Comparison of ENCODE assay signal across 1 cellular context in the genomic region with DNA sequence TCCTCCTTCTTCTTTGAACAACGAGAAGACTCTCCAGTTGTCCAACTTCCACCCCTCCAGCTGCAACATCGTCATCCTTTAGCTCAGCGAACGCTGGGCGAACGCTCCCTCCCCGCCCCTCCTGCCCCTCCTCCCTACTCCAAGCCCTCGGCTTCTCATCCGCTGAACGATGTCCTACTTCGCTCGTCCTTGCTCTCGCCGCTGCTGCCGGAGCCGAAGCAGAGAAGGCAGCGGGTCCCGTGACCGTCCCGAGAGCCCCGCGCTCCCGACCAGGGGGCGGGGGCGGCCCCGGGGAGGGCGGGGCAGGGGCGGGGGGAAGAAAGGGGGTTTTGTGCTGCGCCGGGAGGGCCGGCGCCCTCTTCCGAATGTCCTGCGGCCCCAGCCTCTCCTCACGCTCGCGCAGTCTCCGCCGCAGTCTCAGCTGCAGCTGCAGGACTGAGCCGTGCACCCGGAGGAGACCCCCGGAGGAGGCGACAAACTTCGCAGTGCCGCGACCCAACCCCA.
TF ChIP-seq lines count a peak whose summit lies in the region.

Gene BCAN (plus strand): TSS at position 357 of the 504 bp plus-strand sequence. CDS start 3,938 bp downstream, outside the sequence.

TF ChIP-seq in K562, 482 proteins besides CTCF, POLR2A, EP300 and RAD21:
- TF ChIP-seq ELK3 (CRISPR knock-in tag; IDR thresholded peaks at IDR 0.05) (no peak), L3MBTL2 (IDR thresholded peaks at IDR 0.05) (no peak), ZBTB33 (CRISPR knock-in tag; IDR thresholded peaks at IDR 0.05) (peak; percentile 93; the same call in 1 of the 2 replicates), VEZF1 (CRISPR knock-in tag; IDR thresholded peaks at IDR 0.05) (peak; percentile 29; the same call in 1 of the 2 replicates), MYNN (IDR thresholded peaks at IDR 0.05) (0 out of 2 replicates have a peak, but pooled peaks have one; percentile 8), MYNN (CRISPR knock-in tag; IDR thresholded peaks at IDR 0.05) (no peak)
- TF ChIP-seq, protein P1, sequence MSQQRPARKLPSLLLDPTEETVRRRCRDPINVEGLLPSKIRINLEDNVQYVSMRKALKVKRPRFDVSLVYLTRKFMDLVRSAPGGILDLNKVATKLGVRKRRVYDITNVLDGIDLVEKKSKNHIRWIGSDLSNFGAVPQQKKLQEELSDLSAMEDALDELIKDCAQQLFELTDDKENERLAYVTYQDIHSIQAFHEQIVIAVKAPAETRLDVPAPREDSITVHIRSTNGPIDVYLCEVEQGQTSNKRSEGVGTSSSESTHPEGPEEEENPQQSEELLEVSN (IDR thresholded peaks at IDR 0.05; ENCODE audit: borderline replicate concordance in 1 of 2, extremely low read depth in 1 of 2, insufficient read depth in 1 of 2, insufficient read length in 1 of 2, low read depth in 1 of 2, low read length in 1 of 2, poor library complexity in 1 of 2, severe bottlenecking in 1 of 2) = no peak
